7 cellular contexts compared by ENCODE assay signal in genomic region chr9:128370367-128370751, GRCh38. TPM values are rescaled to one million over a fixed set of nuclear protein-coding genes. Genes with fewer than 3 reads are reported as not detected.
DNase-seq lines count a peak whose midpoint lies in the region; TF ChIP-seq lines count a peak whose summit lies in the region.

No MANE protein-coding gene starts in this region.

- POLR2A ChIA-PET in activated CD4-positive, alpha-beta memory T cell treated with anti-CD3 and anti-CD28 coated beads for 36 hours (lab: Charles Lee) = interaction anchor here (0.8 to 1.6 kb wide), 4 partner anchors 8 to 448 kb away, joined by 3 to 6 read pairs (median 3); partner anchors contain the start of gene ENDOG

- no peaks in the 10 kb centered on the region for H3K9me3 Mint-ChIP-seq in HFFc6
- no peaks in the 10 kb centered on the region for H3K9me3 Mint-ChIP-seq in activated CD4-positive, alpha-beta memory T cell treated with anti-CD3 and anti-CD28 coated beads for 36 hours

- H3K4me3 ChIP-seq in iPS-11a (ENCODE audit: low read depth, low read length) (peak overlapping the region; percentile 95), stomach (peak overlapping the region; percentile 65 to 92 (median 78))

- H3K27ac ChIP-seq in stomach = peak overlapping the region; percentile 91 to 95 (median 92)

- peaks cover 21 to 38% (median 33%) of the 10 kb centered on the region in 4 donors for H3K4me1 ChIP-seq in stomach

- H3K4me3 Mint-ChIP-seq in HFFc6 = peak overlapping the region; percentile 93
- peak overlapping the region; percentile 99 for H3K4me3 Mint-ChIP-seq in activated CD4-positive, alpha-beta memory T cell treated with anti-CD3 and anti-CD28 coated beads for 36 hours

- TF ChIP-seq EP300 in stomach (IDR thresholded peaks at IDR 0.05) = no peak

- DNase-seq in HFFc6 (no peak), stomach (no peak), SHP77 treated with DMSO at 0.1 percent for 48 hours (lab: John Stamatoyannopoulos, UW) (no peak), hypothalamus (lab: John Stamatoyannopoulos, UW) (no peak), COR-L47 (lab: John Stamatoyannopoulos, UW) (no peak)
- no peak for DNase-seq in activated CD4-positive, alpha-beta memory T cell treated with anti-CD3 and anti-CD28 coated beads for 36 hours

- H3K36me3 ChIP-seq in stomach = peaks cover 0 to 25% (median 19%) of the 10 kb centered on the region in 4 donors

- CTCF ChIA-PET in activated CD4-positive, alpha-beta memory T cell treated with anti-CD3 and anti-CD28 coated beads for 36 hours (lab: Charles Lee) = interaction anchor here (0.7 to 4.3 kb wide), 6 partner anchors 8 to 75 kb away, joined by 3 to 42 read pairs (median 9); partner anchors contain the start of gene CERCAM

- intact Hi-C loops in activated CD4-positive, alpha-beta memory T cell treated with anti-CD3 and anti-CD28 coated beads for 36 hours (cut with micrococcal nuclease) = loop anchor here (2.0 to 5.0 kb wide), 6 partner anchors 30 to 532 kb away; partner anchors contain the start of genes COQ4, KYAT1, LRRC8A and ODF2
- intact Hi-C loops in stomach (cut with DNase I; ENCODE audit: low total_unique reads) = loop anchor here (10.0 kb wide), 1 partner anchor 124 kb away; no protein-coding TSS in a partner anchor

- peak overlapping the region; percentile 97 for H3K27ac Mint-ChIP-seq in HFFc6
- peak overlapping the region; percentile 93 for H3K27ac Mint-ChIP-seq in activated CD4-positive, alpha-beta memory T cell treated with anti-CD3 and anti-CD28 coated beads for 36 hours

- TF ChIP-seq POLR2A in stomach (IDR thresholded peaks at IDR 0.05) = no peak

- H3K27me3 ChIP-seq in stomach = no peaks in the 10 kb centered on the region

- TF ChIP-seq CTCF in HFFc6 (IDR thresholded peaks at IDR 0.05) = no peak
- no peak for TF ChIP-seq CTCF in stomach (IDR thresholded peaks at IDR 0.05)

- H3K9me3 ChIP-seq in stomach = no peaks in the 10 kb centered on the region

- H3K36me3 Mint-ChIP-seq in HFFc6 (ENCODE audit: low read depth) = peaks cover 12% of the 10 kb centered on the region
- H3K36me3 Mint-ChIP-seq in activated CD4-positive, alpha-beta memory T cell treated with anti-CD3 and anti-CD28 coated beads for 36 hours = peaks cover 7% of the 10 kb centered on the region

- peaks cover 32% of the 10 kb centered on the region for H3K4me1 Mint-ChIP-seq in HFFc6 (ENCODE audit: low read depth)
- peaks cover 27% of the 10 kb centered on the region for H3K4me1 Mint-ChIP-seq in activated CD4-positive, alpha-beta memory T cell treated with anti-CD3 and anti-CD28 coated beads for 36 hours (ENCODE audit: low read depth)

- H3K27me3 Mint-ChIP-seq in HFFc6 (ENCODE audit: insufficient read depth) = no peaks in the 10 kb centered on the region
- no peaks in the 10 kb centered on the region for H3K27me3 Mint-ChIP-seq in activated CD4-positive, alpha-beta memory T cell treated with anti-CD3 and anti-CD28 coated beads for 36 hours

RNA-seq across cellular contexts. Expression of gene URM1, which starts 0.8 kb away (rescaled TPM):
- total RNA-seq in HFFc6 (2021; fragmentation: NEBNext Ultra II Directional; extraction: Animal tissue kit (Norgen Biotek cat#: 25700)) = 10 to 100 TPM; 63.8 to 75.5 (median 70.2) TPM
- total RNA-seq in activated CD4-positive, alpha-beta memory T cell treated with anti-CD3 and anti-CD28 coated beads for 36 hours = 10 to 100 TPM; 45.9 to 50.0 TPM
- total RNA-seq in stomach = 10 to 100 TPM in 3 of 5 donors, 1 to 10 TPM in 1, under 1 TPM in 1; 0.58 to 28.3 (median 10.1) TPM
- 10 to 100 TPM; 41.0 to 59.3 (median 49.7) TPM for polyA plus RNA-seq in stomach

RNA-seq across cellular contexts. Expression of gene SLC27A4, which starts 30.0 kb away (rescaled TPM):
- total RNA-seq in HFFc6 (2021; fragmentation: NEBNext Ultra II Directional; extraction: Animal tissue kit (Norgen Biotek cat#: 25700)) = 10 to 100 TPM; 21.1 to 31.1 (median 23.2) TPM
- total RNA-seq in activated CD4-positive, alpha-beta memory T cell treated with anti-CD3 and anti-CD28 coated beads for 36 hours = 10 to 100 TPM; 12.6 to 14.1 TPM
- total RNA-seq in stomach = 100 to 1,000 TPM in 1 of 5 donors, 10 to 100 TPM in 3, 1 to 10 TPM in 1; 9.0 to 200 (median 24.1) TPM
- 10 to 100 TPM in 2 of 3 donors, 1 to 10 TPM in 1; 6.0 to 21.4 (median 20.1) TPM for polyA plus RNA-seq in stomach

RNA-seq across cellular contexts. Expression of gene COQ4, which starts 47.7 kb away (rescaled TPM):
- total RNA-seq in HFFc6 (2021; fragmentation: NEBNext Ultra II Directional; extraction: Animal tissue kit (Norgen Biotek cat#: 25700)) = 10 to 100 TPM; 29.8 to 33.3 (median 31.3) TPM
- 10 to 100 TPM; 33.0 to 35.5 TPM for total RNA-seq in activated CD4-positive, alpha-beta memory T cell treated with anti-CD3 and anti-CD28 coated beads for 36 hours
- total RNA-seq in stomach = 100 to 1,000 TPM in 1 of 5 donors, 10 to 100 TPM in 4; 10.5 to 156 (median 55.9) TPM
- polyA plus RNA-seq in stomach = 10 to 100 TPM; 56.8 to 92.4 (median 70.5) TPM

RNA-seq across cellular contexts. Expression of gene TRUB2, which starts 48.1 kb away (rescaled TPM):
- 10 to 100 TPM; 27.0 to 38.5 (median 34.3) TPM for total RNA-seq in HFFc6 (2021; fragmentation: NEBNext Ultra II Directional; extraction: Animal tissue kit (Norgen Biotek cat#: 25700))
- total RNA-seq in activated CD4-positive, alpha-beta memory T cell treated with anti-CD3 and anti-CD28 coated beads for 36 hours = 10 to 100 TPM; 27.2 to 27.4 TPM
- 10 to 100 TPM in 2 of 5 donors, 1 to 10 TPM in 3; 4.9 to 15.9 (median 7.6) TPM for total RNA-seq in stomach
- 10 to 100 TPM; 11.9 to 15.6 (median 15.3) TPM for polyA plus RNA-seq in stomach

RNA-seq across cellular contexts. Expression of gene CERCAM, which starts 50.3 kb away (rescaled TPM):
- total RNA-seq in HFFc6 (2021; fragmentation: NEBNext Ultra II Directional; extraction: Animal tissue kit (Norgen Biotek cat#: 25700)) = 100 to 1,000 TPM; 125 to 172 (median 136) TPM
- total RNA-seq in activated CD4-positive, alpha-beta memory T cell treated with anti-CD3 and anti-CD28 coated beads for 36 hours = 1 to 10 TPM; 1.0 to 1.1 TPM
- total RNA-seq in stomach = 10 to 100 TPM in 4 of 5 donors, 1 to 10 TPM in 1; 5.5 to 22.8 (median 13.9) TPM
- polyA plus RNA-seq in stomach = 10 to 100 TPM in 2 of 3 donors, 1 to 10 TPM in 1; 6.3 to 12.1 (median 10.6) TPM
